ENCODE assay signal across 8 cellular contexts in genomic region chr5:132961123-132961815, GRCh38. TPM values are rescaled to one million over a fixed set of nuclear protein-coding genes. Genes with fewer than 3 reads are reported as not detected.
DNase-seq lines count a peak whose midpoint lies in the region; FAIRE-seq and TF ChIP-seq lines count a peak whose summit lies in the region.
"Not testable (repeated sequence)": the region's sequence is repeated elsewhere in the genome, so short reads cannot be mapped to it uniquely, and the experiment has no call there.

No MANE protein-coding gene starts in this region.

- H3K4me2 ChIP-seq in SU-DHL-6 (ENCODE audit: low read depth, low read length, poor library complexity, severe bottlenecking) (peak overlapping the region; percentile 79), endothelial cell of umbilical vein (ENCODE audit: insufficient read depth, low read length) (peak overlapping the region; percentile 96), neuronal stem cell (ENCODE audit: insufficient read depth, low read length, poor library complexity, severe bottlenecking) (peak overlapping the region; percentile 14)

- not testable (repeated sequence) for H3K14ac ChIP-seq in neuronal stem cell (ENCODE audit: low read length)

- FAIRE-seq in endothelial cell of umbilical vein (lab: Jason Lieb, UNC), result peak; percentile 50
- FAIRE-seq in kidney (lab: Jason Lieb, UNC), result not testable (repeated sequence)

- H3K4me3 ChIP-seq in BJ (ENCODE audit: low read depth, low read length) (peak overlapping the region; percentile 97), SU-DHL-6 (ENCODE audit: insufficient read depth, low read length, poor library complexity, severe bottlenecking) (peak overlapping the region; percentile 62), adipocyte (ENCODE audit: low read length) (peak overlapping the region; percentile 94), endothelial cell of umbilical vein (replicated peaks in 1 of 3; ENCODE audit: insufficient read depth in 1 of 3, low read depth in 1 of 3, low read length in 3 of 3) (peak overlapping the region; percentile 83 to 98 (median 84)), kidney (ENCODE audit: low read length in 2 of 2) (peak overlapping the region; percentile 90), neuronal stem cell (ENCODE audit: low read length in 2 of 2) (peak overlapping the region in 1 of 2 donors; percentile 64), testis (peak overlapping the region in 1 of 2 donors; percentile 95)

- not testable (repeated sequence) for H2AFZ ChIP-seq in SU-DHL-6 (ENCODE audit: low read depth, low read length, severe bottlenecking); endothelial cell of umbilical vein (ENCODE audit: low read depth, low read length); neuronal stem cell (ENCODE audit: low read length)

- H3K36me3 ChIP-seq in BJ (ENCODE audit: control insufficient read depth, insufficient read depth, low read length); SU-DHL-6 (ENCODE audit: low read length); adipocyte (ENCODE audit: control insufficient read depth, insufficient read depth, low read length, severe bottlenecking); endothelial cell of umbilical vein (ENCODE audit: control insufficient read depth in 2 of 2, extremely low read depth in 1 of 2, insufficient read depth in 2 of 2, low read length in 2 of 2); kidney (ENCODE audit: control insufficient read depth in 1 of 2, insufficient read depth in 2 of 2, low read length in 2 of 2); testis (ENCODE audit: low read depth, missing control alignments): not testable (repeated sequence)
- H3K36me3 ChIP-seq in neuronal stem cell (replicated peaks in 1 of 2; ENCODE audit: control insufficient read depth in 2 of 2, insufficient read depth in 2 of 2, low read length in 2 of 2), result peaks cover 0 to 26% of the 10 kb centered on the region in 2 donors

- H2AK5ac ChIP-seq in neuronal stem cell (ENCODE audit: low read depth, low read length), result not testable (repeated sequence)

- H3K27ac ChIP-seq in SU-DHL-6 (ENCODE audit: low read depth, low read length); kidney (ENCODE audit: low read depth in 2 of 2, low read length in 2 of 2); neuronal stem cell (replicated peaks; ENCODE audit: low read length): not testable (repeated sequence)
- peak overlapping the region; percentile 81 for H3K27ac ChIP-seq in endothelial cell of umbilical vein (ENCODE audit: insufficient read depth, low read depth, low read length)
- H3K27ac ChIP-seq in testis, result peak overlapping the region; percentile 99 to 100

- H4K8ac ChIP-seq in neuronal stem cell (ENCODE audit: low read depth, low read length), result not testable (repeated sequence)

- H3K9me2 ChIP-seq in SU-DHL-6 (replicated peaks; ENCODE audit: insufficient read depth, low read length), result not testable (repeated sequence)

- intact Hi-C loops in endothelial cell of umbilical vein (cut with micrococcal nuclease), result loop anchor here (5.0 kb wide), 1 partner anchor 281 kb away; no protein-coding TSS in a partner anchor
- intact Hi-C loops in kidney (cut with DNase I); testis (cut with DNase I; ENCODE audit: low total_unique reads): not testable (repeated sequence)

- not testable (repeated sequence) for TF ChIP-seq POLR2A in endothelial cell of umbilical vein (IDR thresholded peaks at IDR 0.05; ENCODE audit: low read depth, low read length); testis (IDR thresholded peaks at IDR 0.05)

- H3K79me1 ChIP-seq in neuronal stem cell (ENCODE audit: low read depth, low read length), result not testable (repeated sequence)

- POLR2A ChIA-PET in BJ (lab: Charles Lee), result interaction anchor here (0.7 kb wide), 1 partner anchor 91 kb away, joined by 3 read pairs; the partner anchor contains the start of gene HSPA4
- POLR2A ChIA-PET in endothelial cell of umbilical vein (lab: Charles Lee), result interaction anchor here (1.3 kb wide), 1 partner anchor 12 kb away, joined by 5 read pairs; no protein-coding TSS in a partner anchor

- H3K79me2 ChIP-seq in SU-DHL-6 (ENCODE audit: insufficient read depth, low read length) (peaks cover 65% of the 10 kb centered on the region), endothelial cell of umbilical vein (ENCODE audit: control insufficient read depth, insufficient read depth, low read length) (peaks cover 71% of the 10 kb centered on the region)

- H3K23ac ChIP-seq in neuronal stem cell (ENCODE audit: low read depth, low read length, poor library complexity), result not testable (repeated sequence)

- not testable (repeated sequence) for H3K9me3 ChIP-seq in SU-DHL-6 (ENCODE audit: insufficient read depth, low read length); adipocyte (ENCODE audit: control insufficient read depth, low read length); endothelial cell of umbilical vein (replicated peaks; ENCODE audit: control insufficient read depth, insufficient read depth, low read length); kidney (ENCODE audit: control insufficient read depth in 1 of 2, low read length in 2 of 2); neuronal stem cell (replicated peaks in 1 of 2; ENCODE audit: control insufficient read depth in 2 of 2, insufficient read depth in 1 of 2, low read depth in 1 of 2, low read length in 2 of 2); testis

- H3K4ac ChIP-seq in neuronal stem cell (ENCODE audit: low read length), result not testable (repeated sequence)

- no CpG with 5 or more reads among the region's 11 CpGs for WGBS in neuronal stem cell (ENCODE audit: extremely low coverage in 2 of 2, insufficient read length in 2 of 2, insufficient replicate concordance in 1 of 2), 2 donors
- WGBS in testis, 2 donors, result 51 to 72% methylated on average over 11 of the region's 11 CpGs

- peak overlapping the region; percentile 76 for H3K9ac ChIP-seq in SU-DHL-6 (ENCODE audit: low read length)
- peak overlapping the region; percentile 99 for H3K9ac ChIP-seq in adipocyte (ENCODE audit: low read length)
- H3K9ac ChIP-seq in endothelial cell of umbilical vein (replicated peaks; ENCODE audit: extremely low read depth, insufficient read depth, low read length), result peak overlapping the region; percentile 99
- H3K9ac ChIP-seq in kidney (ENCODE audit: low read length in 2 of 2), result peak overlapping the region in 1 of 2 donors; percentile 81
- H3K9ac ChIP-seq in neuronal stem cell (ENCODE audit: low read depth, low read length, poor library complexity), result not testable (repeated sequence)

- TF ChIP-seq CTCF in BJ (IDR thresholded peaks at IDR 0.05; ENCODE audit: insufficient read depth, low read depth, low read length); SU-DHL-6 (IDR thresholded peaks at IDR 0.05; ENCODE audit: insufficient read depth, low read length, poor library complexity, severe bottlenecking); endothelial cell of umbilical vein (IDR thresholded peaks at IDR 0.05; ENCODE audit: extremely low read depth in 1 of 2, insufficient read depth in 1 of 2, low read depth in 1 of 2, low read length in 2 of 2); kidney (IDR thresholded peaks at IDR 0.05; ENCODE audit: borderline replicate concordance, extremely low read depth, insufficient read depth); testis (IDR thresholded peaks at IDR 0.05): not testable (repeated sequence)

- not testable (repeated sequence) for H4K91ac ChIP-seq in neuronal stem cell (ENCODE audit: low read depth, low read length, poor library complexity)

- not testable (repeated sequence) for H4K20me1 ChIP-seq in SU-DHL-6 (ENCODE audit: low read depth, low read length)
- H4K20me1 ChIP-seq in endothelial cell of umbilical vein (replicated peaks; ENCODE audit: control insufficient read depth, extremely low read depth, insufficient read depth, low read length), result peaks cover 20% of the 10 kb centered on the region

- H2BK5ac ChIP-seq in neuronal stem cell (ENCODE audit: low read length), result not testable (repeated sequence)

- H3F3A ChIP-seq in SU-DHL-6 (ENCODE audit: insufficient read depth), result peaks cover 13% of the 10 kb centered on the region

- dilution Hi-C loops in endothelial cell of umbilical vein (cut with MboI; ENCODE audit: extremely low pct_ligation_motif_present, low sequenced_read_pairs), result not testable (repeated sequence)

- H3K18ac ChIP-seq in neuronal stem cell (ENCODE audit: low read length), result not testable (repeated sequence)

- H3K4me1 ChIP-seq in adipocyte (ENCODE audit: control insufficient read depth, insufficient read depth, low read length), result peaks cover 20% of the 10 kb centered on the region
- peaks cover 15% of the 10 kb centered on the region for H3K4me1 ChIP-seq in endothelial cell of umbilical vein (ENCODE audit: control insufficient read depth, extremely low read depth, insufficient read depth, low read length)
- peaks cover 4 to 14% of the 10 kb centered on the region in 2 donors for H3K4me1 ChIP-seq in kidney (ENCODE audit: control insufficient read depth in 1 of 2, insufficient read depth in 1 of 2, low read depth in 1 of 2, low read length in 2 of 2)
- not testable (repeated sequence) for H3K4me1 ChIP-seq in neuronal stem cell (ENCODE audit: control insufficient read depth in 2 of 2, insufficient read depth in 1 of 2, low read depth in 1 of 2, low read length in 2 of 2)
- peaks cover 12% of the 10 kb centered on the region for H3K4me1 ChIP-seq in testis

- not testable (repeated sequence) for H3K9me1 ChIP-seq in endothelial cell of umbilical vein (replicated peaks; ENCODE audit: control insufficient read depth, extremely low read depth, insufficient read depth, low read length)

- not testable (repeated sequence) for DNase-seq in BJ (ENCODE audit: low read depth); kidney; neuronal stem cell (ENCODE audit: low spot score); testis
- DNase-seq in HT1080 (ENCODE audit: low read depth) (peak; percentile 5), adipocyte (ENCODE audit: low read depth) (peak; percentile 24), endothelial cell of umbilical vein (ENCODE audit: low read depth, low spot score) (peak; percentile 16)

- not testable (repeated sequence) for H3K27me3 ChIP-seq in BJ (ENCODE audit: control insufficient read depth, insufficient read depth, low read length); SU-DHL-6 (ENCODE audit: low read length); adipocyte (replicated peaks; ENCODE audit: control insufficient read depth, insufficient read depth, low read length); endothelial cell of umbilical vein (ENCODE audit: control insufficient read depth in 2 of 2, insufficient read depth in 2 of 2, low read length in 2 of 2); neuronal stem cell (ENCODE audit: control insufficient read depth in 3 of 3, insufficient read depth in 3 of 3, low read depth in 1 of 3, low read length in 3 of 3); testis

- not testable (repeated sequence) for H2BK15ac ChIP-seq in neuronal stem cell (ENCODE audit: low read length)

- H2BK12ac ChIP-seq in neuronal stem cell (ENCODE audit: low read length), result not testable (repeated sequence)

- not testable (repeated sequence) for H2BK120ac ChIP-seq in neuronal stem cell (ENCODE audit: low read depth, low read length)

- CTCF ChIA-PET in BJ (lab: Yijun Ruan, JAX), result interaction anchor here (0.8 to 1.3 kb wide), 2 partner anchors 12 to 66 kb away, joined by 3 read pairs; no protein-coding TSS in a partner anchor
- CTCF ChIA-PET in endothelial cell of umbilical vein (lab: Charles Lee), result interaction anchor here (1.1 kb wide), 1 partner anchor 11 kb away, joined by 3 read pairs; no protein-coding TSS in a partner anchor

- BruUV-seq in endothelial cell of umbilical vein (replicated peaks; lab: Mats Ljungman, UMichigan), result not testable (repeated sequence)

RNA-seq across cellular contexts. Expression of gene AFF4, which starts 2.2 kb away (rescaled TPM):
- 42.5 and 44.2 TPM in 2 replicates for polyA plus RNA-seq in BJ (2011; rRNA removed)
- polyA minus RNA-seq in BJ (2011; rRNA and poly(A)+ RNA removed), result 70.3 and 78.1 TPM in 2 replicates
- 20.0 and 26.7 TPM in 2 replicates for total RNA-seq in HT1080 (2014; rRNA removed; shearing (Covaris generic))
- polyA plus RNA-seq in HT1080 (2015; cell fraction: cytosol; rRNA removed), result 18.0 and 27.2 TPM in 2 replicates
- 36.8 and 39.8 TPM in 2 replicates for polyA plus RNA-seq in HT1080 (2015; cell fraction: nucleus; rRNA removed)
- total RNA-seq in endothelial cell of umbilical vein, result 85.5 and 88.3 TPM in 2 replicates
- 21.3 and 27.0 TPM in 2 replicates for polyA plus RNA-seq in endothelial cell of umbilical vein
- polyA plus RNA-seq in endothelial cell of umbilical vein (2011; cell fraction: cytosol; rRNA removed), result 23.3 and 27.0 TPM in 2 replicates
- polyA plus RNA-seq in endothelial cell of umbilical vein (2011; cell fraction: nucleus; rRNA removed), result 92.9 and 97.1 TPM in 2 replicates
- polyA plus RNA-seq in endothelial cell of umbilical vein (2012), result 38.9 and 49.5 TPM in 2 replicates
- 112 and 128 TPM in 2 replicates for polyA minus RNA-seq in endothelial cell of umbilical vein
- polyA minus RNA-seq in endothelial cell of umbilical vein (2011; cell fraction: cytosol; rRNA and poly(A)+ RNA removed), result 25.9 TPM
- 168 and 191 TPM in 2 replicates for polyA minus RNA-seq in endothelial cell of umbilical vein (2011; cell fraction: nucleus; rRNA and poly(A)+ RNA removed)
- 83.7 TPM for total RNA-seq in kidney
- polyA plus RNA-seq in kidney (ENCODE audit: insufficient read depth, low read depth, low replicate concordance), result 8.8 TPM
- polyA plus RNA-seq in neuronal stem cell (2013, experiment 1 of 2), result 24.6 TPM
- 26.2 TPM for polyA plus RNA-seq in neuronal stem cell (2013, experiment 2 of 2)
- total RNA-seq in testis, result 100 to 1,000 TPM; 112 TPM
- polyA plus RNA-seq in testis (ENCODE audit: insufficient read depth, low read depth, low replicate concordance), result 57.2 TPM

Comparison
In these comparisons a context has a peak if more than half of its experiments do, and no peak if none do; other contexts are left out.
1. H3K4me2 ChIP-seq: peak in every context shown above with its lines; median percentile 96 in endothelial cell of umbilical vein; 79 in SU-DHL-6; 14 in neuronal stem cell.